In genomic region chr19:41192574-41193419, GRCh38 we compare ENCODE assay signal across 1 cellular context.
TF ChIP-seq lines count a peak whose summit lies in the region.

Gene CYP2S1, plus strand, starts transcription at chr19:41193219. Its CDS starts 46 bp downstream, at chr19:41193265.

TF ChIP-seq in HEK293, 187 proteins besides CTCF, POLR2A, EP300 and RAD21 (continued from another document and continues in another):
- TF ChIP-seq ELK4 (IDR thresholded peaks at IDR 0.05; ENCODE audit: borderline replicate concordance, low read depth, low read length) (no peak), ZNF10 (tag by site-specific recombination; IDR thresholded peaks at IDR 0.05) (peak; percentile 85; the same call in 1 of the 2 replicates), ZNF776 (tag by site-specific recombination; IDR thresholded peaks at IDR 0.05; ENCODE audit: borderline replicate concordance) (no peak), ZSCAN18 (tag by site-specific recombination; IDR thresholded peaks at IDR 0.05) (no peak), ZNF785 (tag by site-specific recombination; IDR thresholded peaks at IDR 0.05) (no peak), SP3 (tag by site-specific recombination; IDR thresholded peaks at IDR 0.05) (peak; percentile 80), ZNF366 (tag by site-specific recombination; conservative IDR thresholded peaks at IDR 0.05) (no peak), KLF9 (tag by site-specific recombination; IDR thresholded peaks at IDR 0.05; ENCODE audit: low read depth) (peak; percentile 74), ZSCAN23 (tag by site-specific recombination; IDR thresholded peaks at IDR 0.05) (no peak), ZBTB7A (tag by site-specific recombination; IDR thresholded peaks at IDR 0.05; ENCODE audit: low read depth) (no peak), ZNF37A (tag by site-specific recombination; IDR thresholded peaks at IDR 0.05) (no peak), ZNF214 (tag by site-specific recombination; IDR thresholded peaks at IDR 0.05; ENCODE audit: borderline replicate concordance) (no peak), IKZF3 (tag by site-specific recombination; IDR thresholded peaks at IDR 0.05) (peak; percentile 51; the same call in 1 of the 2 replicates), ZBTB11 (tag by site-specific recombination; conservative IDR thresholded peaks at IDR 0.05; ENCODE audit: low read depth) (no peak), SP2 (tag by site-specific recombination; IDR thresholded peaks at IDR 0.05) (peak; percentile 78), ZNF169 (tag by site-specific recombination; IDR thresholded peaks at IDR 0.05) (no peak), ZNF513 (tag by site-specific recombination; IDR thresholded peaks at IDR 0.05) (no peak), ZFP3 (tag by site-specific recombination; IDR thresholded peaks at IDR 0.05; ENCODE audit: low read depth) (no peak), ZSCAN16 (tag by site-specific recombination; IDR thresholded peaks at IDR 0.05) (no peak), ZNF211 (tag by site-specific recombination; IDR thresholded peaks at IDR 0.05; ENCODE audit: low read depth) (no peak), ZNF777 (tag by site-specific recombination; IDR thresholded peaks at IDR 0.05; ENCODE audit: borderline replicate concordance) (no peak), ZBTB48 (tag by site-specific recombination; IDR thresholded peaks at IDR 0.05) (0 out of 2 replicates have a peak, but pooled peaks have one; percentile 80), KLF7 (tag by site-specific recombination; IDR thresholded peaks at IDR 0.05; ENCODE audit: borderline replicate concordance) (peak; percentile 27), ZFHX2 (tag by site-specific recombination; conservative IDR thresholded peaks at IDR 0.05) (no peak), ZNF544 (tag by site-specific recombination; IDR thresholded peaks at IDR 0.05) (no peak), ZNF624 (tag by site-specific recombination; IDR thresholded peaks at IDR 0.05) (no peak), ZNF341 (tag by site-specific recombination; IDR thresholded peaks at IDR 0.05; ENCODE audit: low read depth) (0 out of 2 replicates have a peak, but pooled peaks have one; percentile 23), ZNF140 (tag by site-specific recombination; IDR thresholded peaks at IDR 0.05) (no peak), MYNN (tag by site-specific recombination; IDR thresholded peaks at IDR 0.05; ENCODE audit: borderline replicate concordance) (no peak), ZBTB26 (tag by site-specific recombination; optimal IDR thresholded peaks at IDR 0.05) (peak; percentile 21), ZNF280D (tag by site-specific recombination; IDR thresholded peaks at IDR 0.05) (no peak), GFI1B (tag by site-specific recombination; IDR thresholded peaks at IDR 0.05) (no peak), ZNF292 (tag by site-specific recombination; IDR thresholded peaks at IDR 0.05; ENCODE audit: borderline replicate concordance, low read depth) (no peak), ZNF626 (tag by site-specific recombination; IDR thresholded peaks at IDR 0.05) (no peak), GLIS2 (tag by site-specific recombination; IDR thresholded peaks at IDR 0.05) (peak; percentile 87), PRDM4 (tag by site-specific recombination; IDR thresholded peaks at IDR 0.05) (no peak), ZNF692 (tag by site-specific recombination; IDR thresholded peaks at IDR 0.05) (0 out of 2 replicates have a peak, but pooled peaks have one; percentile 18), ZNF629 (tag by site-specific recombination; IDR thresholded peaks at IDR 0.05) (0 out of 2 replicates have a peak, but pooled peaks have one; percentile 20), ZNF529 (tag by site-specific recombination; IDR thresholded peaks at IDR 0.05; ENCODE audit: insufficient replicate concordance) (no peak), ZNF645 (tag by site-specific recombination; IDR thresholded peaks at IDR 0.05) (no peak), ZNF335 (tag by site-specific recombination; conservative IDR thresholded peaks at IDR 0.05) (peak; percentile 83), PRDM1 (tag by site-specific recombination; IDR thresholded peaks at IDR 0.05) (no peak), KLF16 (tag by site-specific recombination; IDR thresholded peaks at IDR 0.05) (0 out of 2 replicates have a peak, but pooled peaks have one; percentile 31), ZNF707 (tag by site-specific recombination; IDR thresholded peaks at IDR 0.05) (no peak), ZNF202 (tag by site-specific recombination; IDR thresholded peaks at IDR 0.05; ENCODE audit: borderline replicate concordance) (no peak), ZNF302 (tag by site-specific recombination; IDR thresholded peaks at IDR 0.05; ENCODE audit: low read depth) (no peak), ZNF837 (tag by site-specific recombination; IDR thresholded peaks at IDR 0.05) (no peak), ZBTB20 (tag by site-specific recombination; IDR thresholded peaks at IDR 0.05) (peak; percentile 100)
